Comparison of ENCODE assay signal across 9 cellular contexts in genomic region chr11:63840356-63841060, GRCh38. TPM values are rescaled to one million over a fixed set of nuclear protein-coding genes. Genes with fewer than 3 reads are reported as not detected.
A peak's percentile ranks its signal among the peaks of the same experiment; 100 is the strongest.
DNase-seq lines count a peak whose midpoint lies in the region; FAIRE-seq and TF ChIP-seq lines count a peak whose summit lies in the region.
"Had no signal": no experiment of that assay in that cellular context is flagged by ENCODE, and none has a peak within 500 bp of the region (broad histone marks: within the 10 kb centered on the region; RNA-seq: fewer than 3 reads in every experiment).

No MANE protein-coding gene starts in this region.

- H2BK20ac ChIP-seq in H1 (ENCODE audit: low read length), result no peak overlapping the region

- H3K4me3 ChIP-seq in Caco-2 (ENCODE audit: low read depth, low read length) (peak overlapping the region; percentile 93), OCI-LY1 (ENCODE audit: low read depth, low read length, poor library complexity, severe bottlenecking) (peak overlapping the region; percentile 98), H1 (ENCODE audit: extremely low read depth in 1 of 4, insufficient read depth in 2 of 4, low read depth in 3 of 4, low read length in 4 of 4) (peak overlapping the region; percentile 83 to 97 (median 90)), neutrophil (ENCODE audit: low read depth in 1 of 2, low read length in 1 of 2) (peak overlapping the region; percentile 96 to 99)

- TF ChIP-seq POLR2A in H1 (IDR thresholded peaks at IDR 0.05; ENCODE audit: control extremely low read depth in 1 of 2, low read depth in 2 of 2, low read length in 2 of 2), result no peak

- H3K9me3 Mint-ChIP-seq in Caco-2 (ENCODE audit: unreplicated experiment), result no peaks in the 10 kb centered on the region

- peak overlapping the region; percentile 99 for H3K9ac ChIP-seq in OCI-LY1 (ENCODE audit: low read length)
- peak overlapping the region in 3 of 4 experiments; percentile 52 to 89 (median 83); a peak in 5 of 7 replicates for H3K9ac ChIP-seq in H1 (replicated peaks in 1 of 4; ENCODE audit: extremely low read depth in 1 of 4, low read depth in 3 of 4, low read length in 3 of 4)

- TF ChIP-seq EP300 in H1 (IDR thresholded peaks at IDR 0.05; ENCODE audit: borderline replicate concordance in 1 of 2, low read depth in 2 of 2, low read length in 2 of 2), result no peak

- no peak overlapping the region for H4K91ac ChIP-seq in H1 (replicated peaks; ENCODE audit: insufficient read length, low read length)

- peaks cover 37% of the 10 kb centered on the region for H3K36me3 Mint-ChIP-seq in Caco-2 (ENCODE audit: insufficient read depth, unreplicated experiment)

- H2AK5ac ChIP-seq in H1 (ENCODE audit: low read depth, low read length), result no peak overlapping the region

- H3K27me3 Mint-ChIP-seq in Caco-2 (ENCODE audit: insufficient read depth, unreplicated experiment), result no peaks in the 10 kb centered on the region

- peak overlapping the region; percentile 76 for H3K27ac Mint-ChIP-seq in Caco-2 (ENCODE audit: unreplicated experiment)

- peaks cover 16% of the 10 kb centered on the region for H3K23me2 ChIP-seq in H1 (ENCODE audit: low read depth, low read length)

- H3K18ac ChIP-seq in H1 (ENCODE audit: extremely low read depth, low read length), result no peak overlapping the region

- FAIRE-seq in H1 (lab: Jason Lieb, UNC), result no peak
- FAIRE-seq: islet of Langerhans had no signal

- H3K79me2 ChIP-seq in OCI-LY1 (ENCODE audit: insufficient read depth, low read length) (peaks cover 62% of the 10 kb centered on the region), H1 (ENCODE audit: control insufficient read depth in 1 of 2, insufficient read depth in 2 of 2, low read length in 2 of 2) (peaks cover 24 to 62% of the 10 kb centered on the region in 2 experiments)

- peaks cover 1% of the 10 kb centered on the region; the same call in 1 of the 2 replicates for H3K36me3 ChIP-seq in Caco-2 (ENCODE audit: control insufficient read depth, insufficient read depth, low read length)
- H3K36me3 ChIP-seq in OCI-LY1 (ENCODE audit: insufficient read depth, low read length), result peaks cover 27% of the 10 kb centered on the region; the same call in 1 of the 2 replicates
- H3K36me3 ChIP-seq in H1 (ENCODE audit: control insufficient read depth in 2 of 4, insufficient read depth in 4 of 4, low read length in 3 of 4), result no peaks in the 10 kb centered on the region
- peaks cover 27% of the 10 kb centered on the region for H3K36me3 ChIP-seq in neutrophil

- no peak overlapping the region for H2BK12ac ChIP-seq in H1 (ENCODE audit: low read depth, low read length)

- POLR2A ChIA-PET in Caco-2 (lab: Charles Lee) (no interaction called here), H1 (lab: Charles Lee; ENCODE audit: partially characterized antibody) (interaction anchor here (1.1 to 5.8 kb wide), 6 partner anchors 10 to 80 kb away, joined by 3 to 45 read pairs (median 16); partner anchors contain the start of gene RCOR2)

- TF ChIP-seq RAD21 in H1 (IDR thresholded peaks at IDR 0.05 in 1 of 2, conservative IDR thresholded peaks at IDR 0.05 in 1 of 2; ENCODE audit: low read depth in 2 of 2, low read length in 2 of 2), result no peak

- H3K4me1 Mint-ChIP-seq in Caco-2 (ENCODE audit: low read depth, unreplicated experiment), result peaks cover 49% of the 10 kb centered on the region

- intact Hi-C loops in Caco-2 (cut with micrococcal nuclease; ENCODE audit: unreplicated experiment), result no loop called here

- H4K5ac ChIP-seq in H1 (ENCODE audit: insufficient read length, low read depth, low read length), result no peak overlapping the region

- H3K4me2 ChIP-seq in OCI-LY1 (ENCODE audit: low read length), result peak overlapping the region; percentile 95
- peak overlapping the region; percentile 87 to 99 for H3K4me2 ChIP-seq in H1 (ENCODE audit: insufficient read depth in 1 of 2, low read depth in 2 of 2, low read length in 2 of 2)

- peaks cover 22% of the 10 kb centered on the region for H3K79me1 ChIP-seq in H1 (ENCODE audit: low read depth, low read length)

- H3K4ac ChIP-seq in H1 (replicated peaks; ENCODE audit: insufficient read length, low read depth, low read length), result no peak overlapping the region

- no peak overlapping the region for H2BK5ac ChIP-seq in H1 (ENCODE audit: low read depth, low read length)

- 34% methylated on average over 13 of the region's 13 CpGs; no CpG with 5 or more reads in 1 of the 2 experiments for WGBS in H1 (ENCODE audit: extremely low coverage in 1 of 2, insufficient coverage in 1 of 2, insufficient read length in 1 of 2, insufficient replicate concordance in 2 of 2, low coverage in 1 of 2, low lambda C conversion rate in 2 of 2, missing lambda C conversion rate in 1 of 2), 2 experiments

- H3K27ac ChIP-seq in OCI-LY1 (ENCODE audit: low read depth, low read length, poor library complexity, severe bottlenecking) (peak overlapping the region; percentile 46), H1 (ENCODE audit: low read depth, low read length) (no peak overlapping the region), neutrophil (peak overlapping the region; percentile 99)

- H3K9me3 ChIP-seq in Caco-2, result no peaks in the 10 kb centered on the region
- H3K9me3 ChIP-seq in OCI-LY1 (ENCODE audit: low read length), result no peaks in the 10 kb centered on the region
- no peaks in the 10 kb centered on the region for H3K9me3 ChIP-seq in H1 (ENCODE audit: insufficient read depth in 2 of 2, low read depth in 1 of 2, low read length in 1 of 2)
- H3K9me3 ChIP-seq in neutrophil, result no peaks in the 10 kb centered on the region

- H3K56ac ChIP-seq in H1 (replicated peaks; ENCODE audit: insufficient read length, low read depth, low read length), result no peak overlapping the region

- TF ChIP-seq CTCF in Caco-2 (IDR thresholded peaks at IDR 0.05; ENCODE audit: insufficient read depth in 1 of 2, low read depth in 1 of 2, low read length in 1 of 2, severe bottlenecking in 1 of 2, unreplicated experiment in 1 of 2) (no peak), OCI-LY1 (IDR thresholded peaks at IDR 0.05; ENCODE audit: low read length) (no peak), H1 (IDR thresholded peaks at IDR 0.05; ENCODE audit: control extremely low read depth in 1 of 3, insufficient read depth in 1 of 3, low read depth in 1 of 3, low read length in 3 of 3) (no peak), neutrophil (IDR thresholded peaks at IDR 0.05) (no peak)

- no peak overlapping the region for H2AFZ ChIP-seq in OCI-LY1 (ENCODE audit: low read length)
- H2AFZ ChIP-seq in H1 (ENCODE audit: low read length), result no peak overlapping the region

- no peak for DNase-seq in Caco-2
- no peak for DNase-seq in H1 (ENCODE audit: low read depth in 1 of 2, low spot score in 2 of 2)
- DNase-seq in retina, result no peak
- DNase-seq in dedifferentiated amniotic fluid mesenchymal stem cell (ENCODE audit: extremely low spot score), result no peak
- no peak for DNase-seq in NCI-H1092 (lab: John Stamatoyannopoulos, UW)
- DNase-seq in NCI-H1436 (lab: John Stamatoyannopoulos, UW), result no peak

- no peak overlapping the region for H2BK15ac ChIP-seq in H1 (ENCODE audit: low read length)

- no peaks in the 10 kb centered on the region for H3F3A ChIP-seq in OCI-LY1 (ENCODE audit: insufficient read depth, low read length)

- H3K23ac ChIP-seq in H1 (ENCODE audit: insufficient read length), result no peak overlapping the region

- no peak overlapping the region for H4K8ac ChIP-seq in H1 (ENCODE audit: extremely low read depth, insufficient read depth, low read length)

- H3K9me2 ChIP-seq in OCI-LY1 (ENCODE audit: low read depth, low read length), result no peaks in the 10 kb centered on the region

- H3K4me3 Mint-ChIP-seq in Caco-2 (ENCODE audit: unreplicated experiment), result peak overlapping the region; percentile 94

- H3K14ac ChIP-seq in H1 (ENCODE audit: insufficient read length), result no peak overlapping the region

- BruUV-seq in Caco-2 (replicated peaks; lab: Mats Ljungman, UMichigan), result no TSS peak

- H4K20me1 ChIP-seq in OCI-LY1 (ENCODE audit: insufficient read depth, low read length), result no peaks in the 10 kb centered on the region
- H4K20me1 ChIP-seq in H1 (replicated peaks in 1 of 2; ENCODE audit: control insufficient read depth in 1 of 2, insufficient read depth in 2 of 2, low read length in 2 of 2), result peaks cover 24 to 29% of the 10 kb centered on the region in 2 experiments

- H3K4me1 ChIP-seq in Caco-2 (peaks cover 52% of the 10 kb centered on the region), OCI-LY1 (ENCODE audit: insufficient read depth, low read length, severe bottlenecking) (peaks cover 41% of the 10 kb centered on the region), H1 (replicated peaks in 1 of 4; ENCODE audit: control insufficient read depth in 3 of 4, insufficient read depth in 4 of 4, low read length in 3 of 4) (peaks cover 26 to 46% (median 32%) of the 10 kb centered on the region in 4 experiments), neutrophil (ENCODE audit: control insufficient read depth in 1 of 2, insufficient read depth in 1 of 2, low read depth in 1 of 2, low read length in 1 of 2) (peaks cover 68 to 70% of the 10 kb centered on the region in 2 experiments)

- H3K27me3 ChIP-seq in Caco-2 (replicated peaks; ENCODE audit: control insufficient read depth, insufficient read depth, low read length) (no peaks in the 10 kb centered on the region), OCI-LY1 (ENCODE audit: insufficient read depth, low read length) (no peaks in the 10 kb centered on the region), H1 (replicated peaks in 1 of 4; ENCODE audit: control insufficient read depth in 3 of 4, extremely low read depth in 1 of 4, insufficient read depth in 3 of 4, low read length in 3 of 4) (no peaks in the 10 kb centered on the region), neutrophil (no peaks in the 10 kb centered on the region)

- CTCF ChIA-PET in Caco-2 (lab: Charles Lee), result interaction anchor here (0.5 to 5.4 kb wide), 4 partner anchors 37 to 463 kb away, joined by 3 to 67 read pairs (median 6); no protein-coding TSS in a partner anchor
- CTCF ChIA-PET in H1 (lab: Charles Lee; ENCODE audit: partially characterized antibody), result interaction anchor here (0.5 to 2.8 kb wide), 6 partner anchors 19 to 105 kb away, joined by 3 to 10 read pairs (median 4); no protein-coding TSS in a partner anchor

- no peak overlapping the region for H2BK120ac ChIP-seq in H1 (replicated peaks; ENCODE audit: low read depth, low read length)

RNA-seq across cellular contexts. Expression of gene MARK2, which starts 1.6 kb away (rescaled TPM):
- 63.5 and 64.5 TPM in 2 replicates for total RNA-seq in Caco-2 (2022)
- total RNA-seq in H1 (2021; fragmentation: NEBNext Ultra II Directional; extraction: Animal tissue kit (Norgen Biotek cat#: 25700)), result 56.5 and 58.5 TPM in 2 replicates
- 19.3 and 24.4 TPM in 2 replicates for polyA plus RNA-seq in H1 (2011; rRNA removed)
- polyA plus RNA-seq in H1 (2011; cell fraction: cytosol; rRNA removed), result 18.1 TPM
- 32.7 TPM for polyA plus RNA-seq in H1 (2011; cell fraction: nucleus; rRNA removed)
- 29.2 to 30.7 TPM (median 29.5 TPM) in 4 replicates for polyA plus RNA-seq in H1 (2012, experiment 1 of 2)
- polyA plus RNA-seq in H1 (2012, experiment 2 of 2), result 25.5 TPM
- polyA plus RNA-seq in H1 (2013, experiment 1 of 2), result 30.7 TPM
- polyA plus RNA-seq in H1 (2013, experiment 2 of 2), result 28.7 TPM
- polyA minus RNA-seq in H1 (2011; rRNA and poly(A)+ RNA removed), result 22.4 and 28.2 TPM in 2 replicates
- polyA minus RNA-seq in H1 (2011; cell fraction: cytosol; rRNA and poly(A)+ RNA removed), result 38.7 TPM
- 28.2 TPM for polyA minus RNA-seq in H1 (2011; cell fraction: nucleus; rRNA and poly(A)+ RNA removed)

RNA-seq across cellular contexts. Expression of gene SPINDOC, which starts 27.3 kb away (rescaled TPM):
- 71.2 and 72.1 TPM in 2 replicates for total RNA-seq in Caco-2 (2022)
- 99.7 and 104 TPM in 2 replicates for total RNA-seq in H1 (2021; fragmentation: NEBNext Ultra II Directional; extraction: Animal tissue kit (Norgen Biotek cat#: 25700))
- 78.7 and 112 TPM in 2 replicates for polyA plus RNA-seq in H1 (2011; rRNA removed)
- polyA plus RNA-seq in H1 (2011; cell fraction: cytosol; rRNA removed), result 111 TPM
- polyA plus RNA-seq in H1 (2011; cell fraction: nucleus; rRNA removed), result 95.2 TPM
- polyA plus RNA-seq in H1 (2012, experiment 1 of 2), result 78.1 to 103 TPM (median 96.8 TPM) in 4 replicates
- 96.2 TPM for polyA plus RNA-seq in H1 (2012, experiment 2 of 2)
- 70.5 TPM for polyA plus RNA-seq in H1 (2013, experiment 1 of 2)
- polyA plus RNA-seq in H1 (2013, experiment 2 of 2), result 71.0 TPM
- 17.8 and 20.3 TPM in 2 replicates for polyA minus RNA-seq in H1 (2011; rRNA and poly(A)+ RNA removed)
- polyA minus RNA-seq in H1 (2011; cell fraction: cytosol; rRNA and poly(A)+ RNA removed), result 41.1 TPM
- 32.2 TPM for polyA minus RNA-seq in H1 (2011; cell fraction: nucleus; rRNA and poly(A)+ RNA removed)
